In the genomic region with DNA sequence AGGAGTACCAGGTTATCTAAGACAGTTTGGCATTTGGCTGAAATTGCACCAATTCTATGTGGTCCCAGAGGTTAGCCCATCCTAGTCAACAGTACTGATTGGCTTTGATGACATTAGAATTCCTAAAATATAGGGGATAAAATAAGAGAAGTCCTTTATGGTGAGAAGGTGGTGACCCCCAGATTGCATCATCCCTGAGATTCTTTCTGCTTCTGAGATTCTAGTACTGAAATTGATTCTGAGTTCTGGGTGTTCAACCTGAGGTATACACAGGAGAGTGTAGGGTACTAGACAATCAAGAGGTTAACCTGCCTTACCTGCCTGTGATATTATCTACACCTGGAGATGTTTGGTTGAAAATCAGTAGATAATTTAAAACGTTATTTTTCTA, we compare ENCODE assay signal across 1 cellular context.
TF ChIP-seq lines count a peak whose summit lies in the region.

No MANE protein-coding gene starts in this region.

TF ChIP-seq in K562, 482 proteins besides CTCF, POLR2A, EP300 and RAD21 (continued from another document):
- TF ChIP-seq, protein P1, sequence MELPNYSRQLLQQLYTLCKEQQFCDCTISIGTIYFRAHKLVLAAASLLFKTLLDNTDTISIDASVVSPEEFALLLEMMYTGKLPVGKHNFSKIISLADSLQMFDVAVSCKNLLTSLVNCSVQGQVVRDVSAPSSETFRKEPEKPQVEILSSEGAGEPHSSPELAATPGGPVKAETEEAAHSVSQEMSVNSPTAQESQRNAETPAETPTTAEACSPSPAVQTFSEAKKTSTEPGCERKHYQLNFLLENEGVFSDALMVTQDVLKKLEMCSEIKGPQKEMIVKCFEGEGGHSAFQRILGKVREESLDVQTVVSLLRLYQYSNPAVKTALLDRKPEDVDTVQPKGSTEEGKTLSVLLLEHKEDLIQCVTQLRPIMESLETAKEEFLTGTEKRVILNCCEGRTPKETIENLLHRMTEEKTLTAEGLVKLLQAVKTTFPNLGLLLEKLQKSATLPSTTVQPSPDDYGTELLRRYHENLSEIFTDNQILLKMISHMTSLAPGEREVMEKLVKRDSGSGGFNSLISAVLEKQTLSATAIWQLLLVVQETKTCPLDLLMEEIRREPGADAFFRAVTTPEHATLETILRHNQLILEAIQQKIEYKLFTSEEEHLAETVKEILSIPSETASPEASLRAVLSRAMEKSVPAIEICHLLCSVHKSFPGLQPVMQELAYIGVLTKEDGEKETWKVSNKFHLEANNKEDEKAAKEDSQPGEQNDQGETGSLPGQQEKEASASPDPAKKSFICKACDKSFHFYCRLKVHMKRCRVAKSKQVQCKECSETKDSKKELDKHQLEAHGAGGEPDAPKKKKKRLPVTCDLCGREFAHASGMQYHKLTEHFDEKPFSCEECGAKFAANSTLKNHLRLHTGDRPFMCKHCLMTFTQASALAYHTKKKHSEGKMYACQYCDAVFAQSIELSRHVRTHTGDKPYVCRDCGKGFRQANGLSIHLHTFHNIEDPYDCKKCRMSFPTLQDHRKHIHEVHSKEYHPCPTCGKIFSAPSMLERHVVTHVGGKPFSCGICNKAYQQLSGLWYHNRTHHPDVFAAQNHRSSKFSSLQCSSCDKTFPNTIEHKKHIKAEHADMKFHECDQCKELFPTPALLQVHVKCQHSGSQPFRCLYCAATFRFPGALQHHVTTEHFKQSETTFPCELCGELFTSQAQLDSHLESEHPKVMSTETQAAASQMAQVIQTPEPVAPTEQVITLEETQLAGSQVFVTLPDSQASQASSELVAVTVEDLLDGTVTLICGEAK (IDR thresholded peaks at IDR 0.05), result no peak
- TF ChIP-seq, protein P1 (CRISPR knock-in tag; IDR thresholded peaks at IDR 0.05), result no peak
- TF ChIP-seq ILF3 (IDR thresholded peaks at IDR 0.05; ENCODE audit: borderline replicate concordance) (no peak), SP2 (IDR thresholded peaks at IDR 0.05; ENCODE audit: extremely low read depth, low read depth, low read length, poor library complexity, severe bottlenecking) (no peak), HIVEP1 (CRISPR knock-in tag; IDR thresholded peaks at IDR 0.05) (no peak), POLR2AphosphoS5 (IDR thresholded peaks at IDR 0.05; ENCODE audit: control insufficient read depth, insufficient read depth, low read depth, low read length) (no peak), CEBPB (tag; IDR thresholded peaks at IDR 0.05) (peak; percentile 55), PRMT5 (CRISPR knock-in tag; IDR thresholded peaks at IDR 0.05) (no peak), MYBL2 (IDR thresholded peaks at IDR 0.05; ENCODE audit: low read depth) (no peak), MYBL2 (CRISPR knock-in tag; IDR thresholded peaks at IDR 0.05; ENCODE audit: borderline replicate concordance) (no peak)
- TF ChIP-seq, protein P2, sequence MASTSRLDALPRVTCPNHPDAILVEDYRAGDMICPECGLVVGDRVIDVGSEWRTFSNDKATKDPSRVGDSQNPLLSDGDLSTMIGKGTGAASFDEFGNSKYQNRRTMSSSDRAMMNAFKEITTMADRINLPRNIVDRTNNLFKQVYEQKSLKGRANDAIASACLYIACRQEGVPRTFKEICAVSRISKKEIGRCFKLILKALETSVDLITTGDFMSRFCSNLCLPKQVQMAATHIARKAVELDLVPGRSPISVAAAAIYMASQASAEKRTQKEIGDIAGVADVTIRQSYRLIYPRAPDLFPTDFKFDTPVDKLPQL (IDR thresholded peaks at IDR 0.05; ENCODE audit: extremely low read depth, insufficient read length), result no peak
- TF ChIP-seq, protein P3, sequence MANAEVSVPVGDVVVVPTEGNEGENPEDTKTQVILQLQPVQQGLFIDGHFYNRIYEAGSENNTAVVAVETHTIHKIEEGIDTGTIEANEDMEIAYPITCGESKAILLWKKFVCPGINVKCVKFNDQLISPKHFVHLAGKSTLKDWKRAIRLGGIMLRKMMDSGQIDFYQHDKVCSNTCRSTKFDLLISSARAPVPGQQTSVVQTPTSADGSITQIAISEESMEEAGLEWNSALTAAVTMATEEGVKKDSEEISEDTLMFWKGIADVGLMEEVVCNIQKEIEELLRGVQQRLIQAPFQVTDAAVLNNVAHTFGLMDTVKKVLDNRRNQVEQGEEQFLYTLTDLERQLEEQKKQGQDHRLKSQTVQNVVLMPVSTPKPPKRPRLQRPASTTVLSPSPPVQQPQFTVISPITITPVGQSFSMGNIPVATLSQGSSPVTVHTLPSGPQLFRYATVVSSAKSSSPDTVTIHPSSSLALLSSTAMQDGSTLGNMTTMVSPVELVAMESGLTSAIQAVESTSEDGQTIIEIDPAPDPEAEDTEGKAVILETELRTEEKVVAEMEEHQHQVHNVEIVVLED (CRISPR knock-in tag; IDR thresholded peaks at IDR 0.05), result no peak
- TF ChIP-seq, protein P4, sequence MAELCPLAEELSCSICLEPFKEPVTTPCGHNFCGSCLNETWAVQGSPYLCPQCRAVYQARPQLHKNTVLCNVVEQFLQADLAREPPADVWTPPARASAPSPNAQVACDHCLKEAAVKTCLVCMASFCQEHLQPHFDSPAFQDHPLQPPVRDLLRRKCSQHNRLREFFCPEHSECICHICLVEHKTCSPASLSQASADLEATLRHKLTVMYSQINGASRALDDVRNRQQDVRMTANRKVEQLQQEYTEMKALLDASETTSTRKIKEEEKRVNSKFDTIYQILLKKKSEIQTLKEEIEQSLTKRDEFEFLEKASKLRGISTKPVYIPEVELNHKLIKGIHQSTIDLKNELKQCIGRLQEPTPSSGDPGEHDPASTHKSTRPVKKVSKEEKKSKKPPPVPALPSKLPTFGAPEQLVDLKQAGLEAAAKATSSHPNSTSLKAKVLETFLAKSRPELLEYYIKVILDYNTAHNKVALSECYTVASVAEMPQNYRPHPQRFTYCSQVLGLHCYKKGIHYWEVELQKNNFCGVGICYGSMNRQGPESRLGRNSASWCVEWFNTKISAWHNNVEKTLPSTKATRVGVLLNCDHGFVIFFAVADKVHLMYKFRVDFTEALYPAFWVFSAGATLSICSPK (IDR thresholded peaks at IDR 0.05; ENCODE audit: borderline replicate concordance), result no peak
